Comparison of ENCODE assay signal across 26 cellular contexts in the genomic region with DNA sequence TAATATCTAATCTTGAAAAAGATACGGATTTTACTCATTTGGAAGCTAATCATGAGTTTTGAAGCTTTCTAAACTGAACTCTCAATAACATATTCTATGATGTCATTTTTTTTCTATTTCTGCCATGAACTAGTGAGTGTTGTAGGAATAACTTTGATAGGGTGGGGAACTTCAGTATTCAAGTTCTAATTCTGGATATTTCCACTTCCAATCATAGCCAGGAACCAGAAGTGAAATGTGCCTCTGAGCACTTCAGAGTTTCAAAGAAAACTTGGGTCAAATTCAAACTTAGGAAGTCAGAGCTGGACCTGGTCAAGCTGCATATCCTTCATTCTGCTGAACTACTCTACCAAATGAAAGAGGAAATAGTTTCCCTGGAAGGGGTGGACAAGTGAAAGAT. TPM values are rescaled to one million over a fixed set of nuclear protein-coding genes. Genes with fewer than 3 reads are reported as not detected.
A peak's percentile ranks its signal among the peaks of the same experiment; 100 is the strongest.
DNase-seq lines count a peak whose midpoint lies in the region; ATAC-seq and TF ChIP-seq lines count a peak whose summit lies in the region.
"Had no signal": no experiment of that assay in that cellular context is flagged by ENCODE, and none has a peak within 500 bp of the region (broad histone marks: within the 10 kb centered on the region; RNA-seq: fewer than 3 reads in every experiment).

No MANE protein-coding gene starts in this region.

- no peaks in the 10 kb centered on the region for H3K9me3 Mint-ChIP-seq in osteocyte (ENCODE audit: unreplicated experiment)
- peaks cover 0 to 7% of the 10 kb centered on the region in 2 donors for H3K9me3 Mint-ChIP-seq in effector memory CD8-positive, alpha-beta T cell
- H3K9me3 Mint-ChIP-seq: activated B cell treated with CpG ODN at 0.5 μM for 24 hours; activated T-cell treated with anti-CD3 and anti-CD28 coated beads, Interleukin-2, amount 50 U/mL, for 4 hours had no signal

- H3K4me1 ChIP-seq in heart right ventricle (peaks cover 0 to 58% (median 8%) of the 10 kb centered on the region in 9 donors), upper lobe of right lung (no peaks in the 10 kb centered on the region)
- H3K4me1 ChIP-seq: pancreas, SJSA1 had no signal

- intact Hi-C loops in heart right ventricle (cut with DNase I) (loop anchor here in 6 of 10 donors (5.0 to 10.0 kb wide), 6 partner anchors 46 to 1716 kb away; no protein-coding TSS in a partner anchor), upper lobe of right lung (cut with DNase I) (no loop called here)

- H3K4me1 Mint-ChIP-seq in osteocyte (ENCODE audit: unreplicated experiment), result peaks cover 59% of the 10 kb centered on the region
- no peaks in the 10 kb centered on the region for H3K4me1 Mint-ChIP-seq in effector memory CD8-positive, alpha-beta T cell (ENCODE audit: low read depth in 2 of 2)
- H3K4me1 Mint-ChIP-seq: activated B cell treated with CpG ODN at 0.5 μM for 24 hours; activated naive CD4-positive, alpha-beta T cell treated with anti-CD3 and anti-CD28 coated beads, Interleukin-2, amount 10 ng/mL, durations not matched to agents 7 days and 5 days; IgD-negative memory B cell had no signal

- no peak for TF ChIP-seq CTCF in heart right ventricle (IDR thresholded peaks at IDR 0.05)
- no peak for TF ChIP-seq CTCF in osteocyte (IDR thresholded peaks at IDR 0.05)
- TF ChIP-seq CTCF in upper lobe of right lung (IDR thresholded peaks at IDR 0.05), result no peak

- H3K9me3 ChIP-seq in heart right ventricle (no peaks in the 10 kb centered on the region), upper lobe of right lung (no peaks in the 10 kb centered on the region)
- H3K9me3 ChIP-seq: pancreas, SJSA1 had no signal

- H3K27ac ChIP-seq in caudate nucleus (ENCODE audit: low read depth, low read length), result peak overlapping the region; percentile 95
- peak overlapping the region; percentile 62 to 89 (median 71) for H3K27ac ChIP-seq in heart right ventricle
- no peak overlapping the region for H3K27ac ChIP-seq in upper lobe of right lung
- H3K27ac ChIP-seq: HL-60, pancreas, SJSA1 had no signal

- peak in 7 of 8 donors; percentile 39 to 83 (median 68) for ATAC-seq in heart right ventricle
- no peak for ATAC-seq in upper lobe of right lung
- no peak for ATAC-seq in effector memory CD8-positive, alpha-beta T cell (replicated peaks)
- ATAC-seq: activated CD8-positive, alpha-beta T cell treated with anti-CD3 and anti-CD28 coated beads, Interleukin-2, amount 10 ng/mL, durations not matched to agents 7 days and 5 days; activated T-cell treated with anti-CD3 and anti-CD28 coated beads, Interleukin-2, amount 50 U/mL, for 4 hours had no signal

- H3K4me3 ChIP-seq in heart right ventricle (peak overlapping the region in 9 of 10 donors; percentile 11 to 48 (median 39)), upper lobe of right lung (peak overlapping the region; percentile 4)
- H3K4me3 ChIP-seq: lung, pancreas, SJSA1 had no signal

- no peaks in the 10 kb centered on the region for H3K36me3 ChIP-seq in heart right ventricle
- no peaks in the 10 kb centered on the region for H3K36me3 ChIP-seq in upper lobe of right lung
- H3K36me3 ChIP-seq: pancreas, SJSA1 had no signal

- no peak for DNase-seq in caudate nucleus (lab: John Stamatoyannopoulos, UW)
- no peak for DNase-seq in heart right ventricle
- no peak for DNase-seq in osteocyte (ENCODE audit: extremely low spot score, unreplicated experiment)
- DNase-seq in upper lobe of right lung, result no peak
- DNase-seq in effector memory CD8-positive, alpha-beta T cell, result no peak
- DNase-seq in GDM1 (lab: John Stamatoyannopoulos, UW), result no peak
- no peak for DNase-seq in HCEC 1CT
- DNase-seq: activated B cell treated with CpG ODN at 0.5 μM for 24 hours; activated CD8-positive, alpha-beta T cell treated with anti-CD3 and anti-CD28 coated beads, Interleukin-2, amount 10 ng/mL, durations not matched to agents 7 days and 5 days; activated naive CD4-positive, alpha-beta T cell treated with anti-CD3 and anti-CD28 coated beads, Interleukin-2, amount 10 ng/mL, durations not matched to agents 7 days and 5 days; activated T-cell treated with anti-CD3 and anti-CD28 coated beads, Interleukin-2, amount 50 U/mL, for 4 hours; DND-41; foreskin fibroblast; NCI-H1436 treated with DMSO at 0.1 percent for 48 hours; NCI-H2171; NCI-H69; pancreas; PC-3; small intestine; stimulated activated CD4-positive, alpha-beta T cell treated with anti-CD3 and anti-CD28 coated beads, Interleukin-4, amount 100 ng/mL, for 24 hours had no signal

- H3K4me3 Mint-ChIP-seq in osteocyte (ENCODE audit: unreplicated experiment), result peak overlapping the region; percentile 69
- H3K4me3 Mint-ChIP-seq in effector memory CD8-positive, alpha-beta T cell, result no peak overlapping the region
- H3K4me3 Mint-ChIP-seq: activated B cell treated with CpG ODN at 0.5 μM for 24 hours; activated CD8-positive, alpha-beta T cell treated with anti-CD3 and anti-CD28 coated beads, Interleukin-2, amount 10 ng/mL, durations not matched to agents 7 days and 5 days; activated naive CD4-positive, alpha-beta T cell treated with anti-CD3 and anti-CD28 coated beads, Interleukin-2, amount 10 ng/mL, durations not matched to agents 7 days and 5 days; activated T-cell treated with anti-CD3 and anti-CD28 coated beads, Interleukin-2, amount 50 U/mL, for 4 hours; IgD-negative memory B cell had no signal

- H3K27me3 ChIP-seq in heart right ventricle (no peaks in the 10 kb centered on the region), upper lobe of right lung (no peaks in the 10 kb centered on the region)
- H3K27me3 ChIP-seq: pancreas, SJSA1 had no signal

- peak overlapping the region; percentile 95 for H3K27ac Mint-ChIP-seq in osteocyte (ENCODE audit: unreplicated experiment)
- no peak overlapping the region for H3K27ac Mint-ChIP-seq in effector memory CD8-positive, alpha-beta T cell
- H3K27ac Mint-ChIP-seq: activated B cell treated with CpG ODN at 0.5 μM for 24 hours; activated CD8-positive, alpha-beta T cell treated with anti-CD3 and anti-CD28 coated beads, Interleukin-2, amount 10 ng/mL, durations not matched to agents 7 days and 5 days; activated naive CD4-positive, alpha-beta T cell treated with anti-CD3 and anti-CD28 coated beads, Interleukin-2, amount 10 ng/mL, durations not matched to agents 7 days and 5 days; IgD-negative memory B cell had no signal

- H3K36me3 Mint-ChIP-seq in osteocyte (ENCODE audit: unreplicated experiment), result no peaks in the 10 kb centered on the region
- no peaks in the 10 kb centered on the region for H3K36me3 Mint-ChIP-seq in effector memory CD8-positive, alpha-beta T cell (ENCODE audit: insufficient read depth)
- H3K36me3 Mint-ChIP-seq: activated naive CD4-positive, alpha-beta T cell treated with anti-CD3 and anti-CD28 coated beads, Interleukin-2, amount 10 ng/mL, durations not matched to agents 7 days and 5 days had no signal

- H3K27me3 Mint-ChIP-seq in osteocyte (ENCODE audit: unreplicated experiment), result no peaks in the 10 kb centered on the region
- H3K27me3 Mint-ChIP-seq in effector memory CD8-positive, alpha-beta T cell, result no peaks in the 10 kb centered on the region
- H3K27me3 Mint-ChIP-seq: activated B cell treated with CpG ODN at 0.5 μM for 24 hours; activated naive CD4-positive, alpha-beta T cell treated with anti-CD3 and anti-CD28 coated beads, Interleukin-2, amount 10 ng/mL, durations not matched to agents 7 days and 5 days; IgD-negative memory B cell had no signal

- 46 to 82% methylated on average over 1 of the region's 1 CpG for WGBS in heart right ventricle, 2 donors

RNA-seq across cellular contexts. Expression of gene AGMO, which starts 0.8 kb away (rescaled TPM):
- total RNA-seq in heart right ventricle, result under 1 TPM; 0.12 to 0.70 (median 0.40) TPM
- under 1 TPM; 0.13 to 0.44 TPM for polyA plus RNA-seq in heart right ventricle
- total RNA-seq in osteocyte, result 0.99 and 1.7 TPM in 2 replicates
- 0.20 TPM for total RNA-seq in upper lobe of right lung
- total RNA-seq: activated B cell treated with CpG ODN at 0.5 μM for 24 hours; activated CD8-positive, alpha-beta T cell treated with anti-CD3 and anti-CD28 coated beads, Interleukin-2, amount 10 ng/mL, durations not matched to agents 7 days and 5 days; activated T-cell treated with anti-CD3 and anti-CD28 coated beads, Interleukin-2, amount 50 U/mL, for 4 hours; MCF 10A; SJSA1; T-helper 2 cell treated with Interferon-gamma antibody and Interleukin-4, amounts not matched to agents 100 ng/mL and 5 ng/mL, for 36 hours had no signal
- polyA plus RNA-seq: IgD-negative memory B cell had no signal

Comparison
In these comparisons a context has a peak if more than half of its experiments do, and no peak if none do; other contexts are left out.
1. ATAC-seq: peak in heart right ventricle (7 of 8); none in upper lobe of right lung (single experiment) and effector memory CD8-positive, alpha-beta T cell (single experiment).